Comparison of ENCODE assay signal across 35 cellular contexts in the genomic region with DNA sequence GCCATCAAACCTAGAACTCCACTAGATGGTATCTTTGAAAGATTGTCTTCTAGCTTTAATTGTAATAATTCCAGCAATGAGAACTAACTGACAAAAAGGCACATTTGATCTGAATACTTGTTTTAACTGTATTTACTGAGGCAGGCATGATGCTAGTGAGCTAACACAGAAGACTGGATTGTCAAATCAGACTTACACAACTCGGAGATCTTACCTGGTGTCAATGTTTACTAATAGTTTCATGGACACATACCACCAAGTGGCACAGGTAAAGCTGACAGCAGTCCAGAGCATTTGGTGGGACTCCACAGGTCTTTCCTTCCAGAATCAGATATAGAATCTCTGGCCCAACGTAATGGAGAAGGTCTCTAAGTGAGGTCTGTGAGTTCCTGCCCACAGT.
"Had no signal": no experiment of that assay in that cellular context is flagged by ENCODE, and none has a peak within 500 bp of the region (broad histone marks: within the 10 kb centered on the region; RNA-seq: fewer than 3 reads in every experiment).

No MANE protein-coding gene starts in this region.

- H3K4me3 ChIP-seq: MG63 had no signal

- H3K9me3 ChIP-seq: MG63 had no signal

- H3K36me3 ChIP-seq: MG63 had no signal

- H3K27me3 ChIP-seq: MG63 had no signal

- DNase-seq: Kasumi-1, MG63, MM.1S, MV-4-11, NCI-H1048, NCI-H1092, NCI-H1092 treated with DMSO at 0.1 percent for 48 hours, NCI-H1105, NCI-H1105 treated with DMSO at 0.1 percent for 48 hours, NCI-H1417, NCI-H1417 treated with DMSO at 0.1 percent for 48 hours, NCI-H1436, NCI-H1436 treated with DMSO at 0.1 percent for 48 hours, NCI-H146, NCI-H1694, NCI-H1694 treated with DMSO at 0.1 percent for 48 hours, NCI-H187, NCI-H187 treated with DMSO at 0.1 percent for 48 hours, NCI-H1930, NCI-H2029, NCI-H2029 treated with DMSO at 0.1 percent for 48 hours, NCI-H2081, NCI-H2081 treated with DMSO at 0.1 percent for 48 hours, NCI-H2107, NCI-H2171, NCI-H2171 treated with DMSO at 0.1 percent for 48 hours, NCI-H2227 treated with DMSO at 0.1 percent for 48 hours, NCI-H226, NCI-H345, NCI-H446, NCI-H446 treated with DMSO at 0.1 percent for 48 hours, NCI-H510A, NCI-H510A treated with DMSO at 0.1 percent for 48 hours, NCI-H524, NCI-H524 treated with DMSO at 0.1 percent for 48 hours had no signal
